ENCODE assay signal across 17 cellular contexts in the genomic region with DNA sequence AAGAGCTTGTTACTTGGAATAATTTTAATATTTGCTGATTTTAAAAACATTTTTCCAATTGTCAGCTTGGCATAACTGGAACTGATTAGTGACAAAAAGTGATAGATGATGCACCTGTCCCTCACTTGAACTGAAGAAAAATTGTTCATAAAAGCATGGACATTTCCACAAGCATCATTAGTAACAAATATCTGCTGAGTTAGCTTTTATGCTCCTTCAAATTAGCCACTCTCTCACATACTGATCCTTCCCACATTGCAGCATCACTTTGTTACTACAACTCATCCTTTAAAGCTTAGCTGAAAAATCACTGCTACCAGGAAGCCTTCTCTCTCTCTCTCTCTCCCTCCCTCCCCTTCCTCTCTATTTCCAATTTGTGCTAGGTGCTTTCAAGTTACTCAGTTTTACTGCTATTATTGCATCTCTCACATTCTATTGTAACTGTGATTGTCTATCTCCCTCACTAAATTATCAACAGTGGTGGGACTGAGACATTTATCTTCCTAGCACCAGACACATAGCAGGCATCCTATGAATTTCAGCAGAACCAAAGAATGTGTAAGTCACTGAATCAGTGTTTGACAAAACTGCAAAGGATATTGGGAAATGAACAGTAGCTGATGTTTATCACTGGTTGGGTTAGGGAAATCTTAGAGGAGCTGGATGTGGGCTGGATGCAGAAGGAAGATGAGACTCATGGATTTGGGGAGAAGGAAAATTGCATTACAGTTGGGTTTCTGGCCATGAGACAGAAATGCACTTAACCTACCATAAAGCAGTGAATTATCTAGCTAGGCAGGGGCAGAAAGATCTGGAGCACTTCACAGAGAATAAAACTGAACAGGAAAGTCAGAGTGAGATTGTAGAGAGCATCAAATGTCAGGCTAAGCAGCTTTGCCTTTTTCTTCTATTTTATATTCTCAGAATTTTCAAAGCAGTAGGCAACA.
DNase-seq lines count a peak whose midpoint lies in the region; ATAC-seq, FAIRE-seq and TF ChIP-seq lines count a peak whose summit lies in the region.
"Had no signal": no experiment of that assay in that cellular context is flagged by ENCODE, and none has a peak within 500 bp of the region (broad histone marks: within the 10 kb centered on the region; RNA-seq: fewer than 3 reads in every experiment).

No MANE protein-coding gene starts in this region.

- no peak overlapping the region for H3K4me3 Mint-ChIP-seq in astrocyte (ENCODE audit: unreplicated experiment)
- H3K4me3 Mint-ChIP-seq in chondrocyte (ENCODE audit: unreplicated experiment) = no peak overlapping the region
- H3K4me3 Mint-ChIP-seq: B cell; CD4-positive, alpha-beta T cell had no signal

- H3K27ac ChIP-seq in SK-N-SH (ENCODE audit: low read depth in 2 of 2, low read length in 1 of 2) = no peak overlapping the region
- H3K27ac ChIP-seq in astrocyte (ENCODE audit: low read depth, low read length) = no peak overlapping the region
- H3K27ac ChIP-seq: 22Rv1, GM23248 had no signal

- H3K27me3 Mint-ChIP-seq in astrocyte (ENCODE audit: low read depth, unreplicated experiment) = no peaks in the 10 kb centered on the region
- no peaks in the 10 kb centered on the region for H3K27me3 Mint-ChIP-seq in chondrocyte (ENCODE audit: low read depth)
- H3K27me3 Mint-ChIP-seq: CD4-positive, alpha-beta T cell had no signal

- H3K79me2 ChIP-seq in SK-N-SH (ENCODE audit: insufficient read depth) (no peaks in the 10 kb centered on the region), astrocyte (ENCODE audit: insufficient read depth, low read length) (no peaks in the 10 kb centered on the region)

- no peak for FAIRE-seq in astrocyte (lab: Jason Lieb, UNC)
- FAIRE-seq: GM12891 had no signal

- H3K4me2 ChIP-seq in SK-N-SH = no peak overlapping the region
- no peak overlapping the region for H3K4me2 ChIP-seq in astrocyte (ENCODE audit: low read length)

- H3K9me3 Mint-ChIP-seq in astrocyte (ENCODE audit: unreplicated experiment) (peaks cover 5% of the 10 kb centered on the region), chondrocyte (ENCODE audit: low read depth) (peaks cover 17% of the 10 kb centered on the region)

- H3K27me3 ChIP-seq in SK-N-SH (ENCODE audit: insufficient read depth) = no peaks in the 10 kb centered on the region
- no peaks in the 10 kb centered on the region for H3K27me3 ChIP-seq in astrocyte (ENCODE audit: insufficient read depth, low read length)

- no peaks in the 10 kb centered on the region for H4K20me1 ChIP-seq in SK-N-SH (ENCODE audit: insufficient read depth)
- no peaks in the 10 kb centered on the region for H4K20me1 ChIP-seq in astrocyte (ENCODE audit: insufficient read depth, low read length)

- H3K4me3 ChIP-seq in SK-N-SH (ENCODE audit: low read depth in 2 of 2, low read length in 1 of 2) = no peak overlapping the region
- no peak overlapping the region for H3K4me3 ChIP-seq in astrocyte (ENCODE audit: insufficient read depth, low read depth, low read length)
- H3K4me3 ChIP-seq: GM23248 had no signal

- no peaks in the 10 kb centered on the region for H3K4me1 Mint-ChIP-seq in astrocyte (ENCODE audit: low read depth, unreplicated experiment)
- no peaks in the 10 kb centered on the region for H3K4me1 Mint-ChIP-seq in chondrocyte (ENCODE audit: low read depth)
- H3K4me1 Mint-ChIP-seq: B cell had no signal

- ATAC-seq in SK-N-SH treated with all-trans-retinoic acid at 6 μM for 48 hours = no peak
- no peak for ATAC-seq in GM18505 (IDR thresholded peaks at IDR 0.05; ENCODE audit: unreplicated experiment)
- no peak for ATAC-seq in GM19324 (IDR thresholded peaks at IDR 0.05; ENCODE audit: low FRiP score, unreplicated experiment)

- POLR2A ChIA-PET in SK-N-SH (lab: Yijun Ruan, JAX) = no interaction called here

- no peak for TF ChIP-seq RAD21 in SK-N-SH (IDR thresholded peaks at IDR 0.05; ENCODE audit: low read length)

- H3K9me3 ChIP-seq in SK-N-SH = no peaks in the 10 kb centered on the region
- H3K9me3 ChIP-seq in astrocyte (ENCODE audit: insufficient read depth, low read depth, low read length) = no peaks in the 10 kb centered on the region

- TF ChIP-seq CTCF in SK-N-SH (IDR thresholded peaks at IDR 0.05) (no peak), astrocyte (IDR thresholded peaks at IDR 0.05; ENCODE audit: insufficient read depth, low read depth, low read length) (no peak), chondrocyte (IDR thresholded peaks at IDR 0.05) (no peak)

- H3K27ac Mint-ChIP-seq in astrocyte (ENCODE audit: unreplicated experiment) (no peak overlapping the region), chondrocyte (ENCODE audit: unreplicated experiment) (no peak overlapping the region)
- H3K27ac Mint-ChIP-seq: B cell; CD4-positive, alpha-beta T cell had no signal

- H3F3A ChIP-seq in SK-N-SH (replicated peaks; ENCODE audit: insufficient read depth) = no peaks in the 10 kb centered on the region

- H3K9ac ChIP-seq in SK-N-SH (no peak overlapping the region), astrocyte (ENCODE audit: low read length) (no peak overlapping the region)
- H3K9ac ChIP-seq: GM23248 had no signal

- H3K36me3 Mint-ChIP-seq in astrocyte (ENCODE audit: low read depth, unreplicated experiment) (peaks cover 4% of the 10 kb centered on the region), chondrocyte (ENCODE audit: low read depth) (peaks cover 13% of the 10 kb centered on the region)

- no peaks in the 10 kb centered on the region for H3K9me2 ChIP-seq in SK-N-SH

- CTCF ChIA-PET in SK-N-SH (lab: Yijun Ruan, JAX) = interaction anchor here (0.6 to 1.0 kb wide), 3 partner anchors 30 to 130 kb away, joined by 3 read pairs; no protein-coding TSS in a partner anchor

- H3K4me1 ChIP-seq in SK-N-SH (ENCODE audit: control insufficient read depth in 1 of 2, insufficient read depth in 2 of 2, low read depth in 1 of 2, low read length in 1 of 2) (no peaks in the 10 kb centered on the region), astrocyte (ENCODE audit: insufficient read depth, low read length) (no peaks in the 10 kb centered on the region)

- H2AFZ ChIP-seq in SK-N-SH (ENCODE audit: low read depth) (no peak overlapping the region), astrocyte (ENCODE audit: low read depth, low read length) (no peak overlapping the region)
- H2AFZ ChIP-seq: GM23248 had no signal

- H3K36me3 ChIP-seq in SK-N-SH (replicated peaks in 1 of 2; ENCODE audit: control insufficient read depth in 1 of 2, insufficient read depth in 2 of 2, low read length in 1 of 2) (no peaks in the 10 kb centered on the region), astrocyte (ENCODE audit: insufficient read depth, low read length) (no peaks in the 10 kb centered on the region)

- TF ChIP-seq EP300 in SK-N-SH (IDR thresholded peaks at IDR 0.05; ENCODE audit: borderline replicate concordance in 1 of 2, low read depth in 1 of 2, low read length in 1 of 2) = no peak

- no peak for DNase-seq in SK-N-SH
- DNase-seq in GM04503 (ENCODE audit: low read depth) = peak; percentile 4
- DNase-seq in astrocyte (ENCODE audit: low read depth) = peak; percentile 50
- peak; percentile 33 for DNase-seq in iris pigment epithelial cell (ENCODE audit: low read depth)
- no peak for DNase-seq in chondrocyte (ENCODE audit: low spot score)
- DNase-seq: C1 segment of cervical spinal cord; Calu3; CD4-positive, alpha-beta T cell; DMS 273 treated with DMSO at 0.1 percent for 48 hours; GM23248; H7 had no signal

- no peak for TF ChIP-seq POLR2A in GM18505 (IDR thresholded peaks at IDR 0.05; ENCODE audit: borderline replicate concordance, extremely low read depth, insufficient read depth, insufficient read length)

TF ChIP-seq in SK-N-SH treated with all-trans-retinoic acid at 6 μM for 48 hours, 23 proteins besides CTCF, POLR2A, EP300 and RAD21:
- TF ChIP-seq ZC3H10 (CRISPR knock-in tag; IDR thresholded peaks at IDR 0.05) (no peak), ISL1 (CRISPR knock-in tag; IDR thresholded peaks at IDR 0.05) (peak; percentile 95), SNAI2 (CRISPR knock-in tag; IDR thresholded peaks at IDR 0.05) (0 out of 2 replicates have a peak, but pooled peaks have one; percentile 28)

TF ChIP-seq in SK-N-SH, 30 proteins besides CTCF, POLR2A, EP300 and RAD21:
- no peak for TF ChIP-seq FOXJ3 (CRISPR knock-in tag; IDR thresholded peaks at IDR 0.05)
- no peak for TF ChIP-seq TEAD4 (IDR thresholded peaks at IDR 0.05; ENCODE audit: borderline replicate concordance, insufficient read depth)
- TF ChIP-seq SMC3 (IDR thresholded peaks at IDR 0.05; ENCODE audit: low read depth, low read length) = no peak
- TF ChIP-seq, protein P1, sequence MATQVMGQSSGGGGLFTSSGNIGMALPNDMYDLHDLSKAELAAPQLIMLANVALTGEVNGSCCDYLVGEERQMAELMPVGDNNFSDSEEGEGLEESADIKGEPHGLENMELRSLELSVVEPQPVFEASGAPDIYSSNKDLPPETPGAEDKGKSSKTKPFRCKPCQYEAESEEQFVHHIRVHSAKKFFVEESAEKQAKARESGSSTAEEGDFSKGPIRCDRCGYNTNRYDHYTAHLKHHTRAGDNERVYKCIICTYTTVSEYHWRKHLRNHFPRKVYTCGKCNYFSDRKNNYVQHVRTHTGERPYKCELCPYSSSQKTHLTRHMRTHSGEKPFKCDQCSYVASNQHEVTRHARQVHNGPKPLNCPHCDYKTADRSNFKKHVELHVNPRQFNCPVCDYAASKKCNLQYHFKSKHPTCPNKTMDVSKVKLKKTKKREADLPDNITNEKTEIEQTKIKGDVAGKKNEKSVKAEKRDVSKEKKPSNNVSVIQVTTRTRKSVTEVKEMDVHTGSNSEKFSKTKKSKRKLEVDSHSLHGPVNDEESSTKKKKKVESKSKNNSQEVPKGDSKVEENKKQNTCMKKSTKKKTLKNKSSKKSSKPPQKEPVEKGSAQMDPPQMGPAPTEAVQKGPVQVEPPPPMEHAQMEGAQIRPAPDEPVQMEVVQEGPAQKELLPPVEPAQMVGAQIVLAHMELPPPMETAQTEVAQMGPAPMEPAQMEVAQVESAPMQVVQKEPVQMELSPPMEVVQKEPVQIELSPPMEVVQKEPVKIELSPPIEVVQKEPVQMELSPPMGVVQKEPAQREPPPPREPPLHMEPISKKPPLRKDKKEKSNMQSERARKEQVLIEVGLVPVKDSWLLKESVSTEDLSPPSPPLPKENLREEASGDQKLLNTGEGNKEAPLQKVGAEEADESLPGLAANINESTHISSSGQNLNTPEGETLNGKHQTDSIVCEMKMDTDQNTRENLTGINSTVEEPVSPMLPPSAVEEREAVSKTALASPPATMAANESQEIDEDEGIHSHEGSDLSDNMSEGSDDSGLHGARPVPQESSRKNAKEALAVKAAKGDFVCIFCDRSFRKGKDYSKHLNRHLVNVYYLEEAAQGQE (IDR thresholded peaks at IDR 0.05; ENCODE audit: low read depth, low read length) = no peak

Comparison
In these comparisons a context has a peak if more than half of its experiments do, and no peak if none do; other contexts are left out.
1. DNase-seq: peak in GM04503 (single experiment), astrocyte (single experiment) and iris pigment epithelial cell (single experiment); none in SK-N-SH (single experiment) and chondrocyte (single experiment).